In genomic region chr5:43037929-43038510, GRCh38 we compare ENCODE assay signal across 8 cellular contexts. TPM values are rescaled to one million over a fixed set of nuclear protein-coding genes. Genes with fewer than 3 reads are reported as not detected.
A peak's percentile ranks its signal among the peaks of the same experiment; 100 is the strongest.
DNase-seq lines count a peak whose midpoint lies in the region; ATAC-seq and TF ChIP-seq lines count a peak whose summit lies in the region.

No MANE protein-coding gene starts in this region.

- peak overlapping the region; percentile 90 for H3K27ac ChIP-seq in PC-3 (ENCODE audit: low read length)
- peak overlapping the region; percentile 19 to 75 for H3K27ac ChIP-seq in coronary artery
- H3K27ac ChIP-seq in aorta (ENCODE audit: low read depth in 1 of 2, low read length in 2 of 2): no peak overlapping the region

- intact Hi-C loops in PC-3 (cut with micrococcal nuclease) (no loop called here), aorta (cut with DNase I) (no loop called here)

- no peaks in the 10 kb centered on the region for H3K9me2 ChIP-seq in PC-3 (replicated peaks; ENCODE audit: low read length)

- no peaks in the 10 kb centered on the region for H3K27me3 Mint-ChIP-seq in naive thymus-derived CD8-positive, alpha-beta T cell

- H3K4me1 ChIP-seq in PC-3 (ENCODE audit: insufficient read depth, low read length) (peaks cover 34% of the 10 kb centered on the region), aorta (ENCODE audit: control insufficient read depth in 1 of 2, insufficient read depth in 2 of 2, low read length in 2 of 2) (no peaks in the 10 kb centered on the region)

- H3K79me2 ChIP-seq in PC-3 (ENCODE audit: low read length): peaks cover 97% of the 10 kb centered on the region

- peak overlapping the region; percentile 96 for H3K4me2 ChIP-seq in PC-3 (ENCODE audit: low read length)

- peak; percentile 25 for ATAC-seq in GM18870 (IDR thresholded peaks at IDR 0.05; ENCODE audit: unreplicated experiment)
- ATAC-seq in PC-3: peak; percentile 4; the same call in 1 of the 2 replicates
- ATAC-seq in naive thymus-derived CD8-positive, alpha-beta T cell: peak; percentile 10 to 19
- no peak for ATAC-seq in HG02870 (IDR thresholded peaks at IDR 0.05; ENCODE audit: unreplicated experiment)
- no peak for ATAC-seq in aorta (ENCODE audit: low FRiP score)

- H3K4me3 ChIP-seq in PC-3 (ENCODE audit: low read length) (peak overlapping the region; percentile 70), coronary artery (peak overlapping the region; percentile 63), aorta (ENCODE audit: low read length in 2 of 2) (no peak overlapping the region)

- H3K27me3 ChIP-seq in PC-3 (ENCODE audit: low read length): no peaks in the 10 kb centered on the region
- no peaks in the 10 kb centered on the region for H3K27me3 ChIP-seq in aorta (ENCODE audit: control insufficient read depth in 1 of 2, insufficient read depth in 2 of 2, low read length in 1 of 2)

- H3K9me3 ChIP-seq in PC-3 (ENCODE audit: low read length) (no peaks in the 10 kb centered on the region), aorta (ENCODE audit: control insufficient read depth, low read length) (no peaks in the 10 kb centered on the region)

- CTCF ChIA-PET in PC-3 (lab: Charles Lee): interaction anchor here (0.7 to 2.0 kb wide), 3 partner anchors 19 to 126 kb away, joined by 3 to 11 read pairs (median 6); no protein-coding TSS in a partner anchor

- H3K4me3 Mint-ChIP-seq in naive thymus-derived CD8-positive, alpha-beta T cell: peak overlapping the region; percentile 72 to 100 (median 92)

- 40 to 46% methylated on average over 21 of the region's 21 CpGs for WGBS in aorta, 2 donors

- peaks cover 7% of the 10 kb centered on the region for H3F3A ChIP-seq in PC-3 (ENCODE audit: low read length, unreplicated experiment)

- H4K20me1 ChIP-seq in PC-3 (ENCODE audit: low read length): no peaks in the 10 kb centered on the region

- no peaks in the 10 kb centered on the region for H3K36me3 Mint-ChIP-seq in naive thymus-derived CD8-positive, alpha-beta T cell

- peak overlapping the region; percentile 88 for H3K9ac ChIP-seq in PC-3 (ENCODE audit: low read length)

- H3K9me3 Mint-ChIP-seq in naive thymus-derived CD8-positive, alpha-beta T cell: peaks cover 0 to 2% (median 0%) of the 10 kb centered on the region in 9 donors

- POLR2A ChIA-PET in PC-3 (lab: Charles Lee; ENCODE audit: unreplicated experiment): interaction anchor here (0.7 to 1.4 kb wide), 3 partner anchors 18 to 42 kb away, joined by 3 to 6 read pairs (median 4); no protein-coding TSS in a partner anchor
- POLR2A ChIA-PET in naive thymus-derived CD8-positive, alpha-beta T cell (lab: Charles Lee): interaction anchor here (2.3 to 12.3 kb wide), 9 partner anchors 15 to 1134 kb away, joined by 8 to 904 read pairs (median 199); partner anchors contain the start of genes RIMOC1, TMEM267 and ZNF131

- H3K4me1 Mint-ChIP-seq in naive thymus-derived CD8-positive, alpha-beta T cell: peaks cover 17 to 61% (median 55%) of the 10 kb centered on the region in 4 donors

- TF ChIP-seq CTCF in PC-3 (conservative IDR thresholded peaks at IDR 0.05; ENCODE audit: low read depth, low read length): no peak
- no peak for TF ChIP-seq CTCF in coronary artery (IDR thresholded peaks at IDR 0.05)

- BruUV-seq in PC-3 (replicated peaks; lab: Mats Ljungman, UMichigan): no TSS peak

- H3K27ac Mint-ChIP-seq in naive thymus-derived CD8-positive, alpha-beta T cell: peak overlapping the region; percentile 88 to 100 (median 95)

- peak overlapping the region; percentile 60 for H2AFZ ChIP-seq in PC-3 (ENCODE audit: low read length)

- DNase-seq in AG08395 (ENCODE audit: low spot score): peak; percentile 12
- DNase-seq in PC-3: peak; percentile 82
- DNase-seq in coronary artery (ENCODE audit: low spot score): no peak
- peak in 9 of 10 donors; percentile 10 to 77 (median 58) for DNase-seq in naive thymus-derived CD8-positive, alpha-beta T cell
- DNase-seq in NCI-H82 treated with DMSO at 0.1 percent for 48 hours (lab: John Stamatoyannopoulos, UW; ENCODE audit: unreplicated experiment): no peak
- no peak for DNase-seq in aorta

- H3K36me3 ChIP-seq in PC-3 (ENCODE audit: low read depth, low read length): no peaks in the 10 kb centered on the region
- H3K36me3 ChIP-seq in aorta (ENCODE audit: control insufficient read depth in 1 of 2, insufficient read depth in 2 of 2, low read length in 1 of 2): no peaks in the 10 kb centered on the region

RNA-seq across cellular contexts. Expression of gene ANXA2R, which starts 2.1 kb away (rescaled TPM):
- total RNA-seq in PC-3 (2014; rRNA removed) (4.8 and 8.9 TPM in 2 replicates), aorta (1 to 10 TPM; 2.7 to 6.4 TPM)
- 10 to 100 TPM; 65.9 to 72.7 TPM for total RNA-seq in naive thymus-derived CD8-positive, alpha-beta T cell
- polyA plus RNA-seq in naive thymus-derived CD8-positive, alpha-beta T cell: 10 to 100 TPM; 51.5 to 69.8 (median 54.8) TPM
- polyA plus RNA-seq in aorta: 1 to 10 TPM in 1 of 2 donors, under 1 TPM in 1; 0.38 to 3.6 TPM

Comparison
In these comparisons a context has a peak if more than half of its experiments do, and no peak if none do; other contexts are left out.
1. DNase-seq: peak in AG08395 (single experiment), PC-3 (single experiment) and naive thymus-derived CD8-positive, alpha-beta T cell (9 of 10); none in coronary artery (single experiment), NCI-H82 treated with DMSO at 0.1 percent for 48 hours (single experiment) and aorta (0 of 2).
2. ATAC-seq: peak in GM18870 (single experiment), PC-3 (single experiment) and naive thymus-derived CD8-positive, alpha-beta T cell (2 of 2); none in HG02870 (single experiment) and aorta (single experiment).
3. H3K27ac ChIP-seq: peak in PC-3 (single experiment) and coronary artery (2 of 2); none in aorta (0 of 2).
4. H3K4me3 ChIP-seq: peak in PC-3 (single experiment) and coronary artery (single experiment); none in aorta (0 of 2).